Comparison of ENCODE assay signal across 1 cellular context in the genomic region with DNA sequence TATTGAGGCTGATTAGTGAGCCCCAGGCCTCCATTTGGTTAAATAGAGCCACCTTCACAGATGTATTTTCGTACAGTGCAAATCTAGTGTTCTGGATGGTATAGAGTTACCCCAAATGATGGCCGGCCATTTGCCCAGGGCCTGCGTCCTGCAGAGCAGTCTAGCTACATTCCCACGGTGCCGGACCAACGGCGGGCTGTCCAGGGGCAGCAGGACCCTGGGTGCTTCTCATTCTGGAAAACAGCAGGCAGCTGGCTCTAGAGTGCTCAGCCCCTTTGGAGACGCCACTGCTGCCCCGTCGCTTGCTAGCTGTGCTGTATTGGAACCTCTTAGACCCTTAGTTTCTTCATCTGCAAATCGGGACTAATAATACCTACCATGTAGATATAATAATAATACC.
TF ChIP-seq lines count a peak whose summit lies in the region.

No MANE protein-coding gene starts in this region.

TF ChIP-seq in IMR-90, 13 proteins besides CTCF, POLR2A, EP300 and RAD21 (continued from another document):
- TF ChIP-seq MAZ (IDR thresholded peaks at IDR 0.05; ENCODE audit: borderline replicate concordance, low read depth, low read length): no peak
- no peak for TF ChIP-seq CEBPB (IDR thresholded peaks at IDR 0.05; ENCODE audit: low read depth, low read length)
- TF ChIP-seq SMC3 (IDR thresholded peaks at IDR 0.05; ENCODE audit: low read depth, low read length): no peak
